2 cellular contexts compared by ENCODE assay signal in genomic region chr7:93830141-93830925, GRCh38.
TF ChIP-seq lines count a peak whose summit lies in the region.

No MANE protein-coding gene starts in this region.

TF ChIP-seq in HEK293, 187 proteins besides CTCF, POLR2A, EP300 and RAD21 (continued from another document):
- TF ChIP-seq PRDM2 (tag by site-specific recombination; IDR thresholded peaks at IDR 0.05; ENCODE audit: borderline replicate concordance) (no peak), ZNF140 (tag by site-specific recombination; IDR thresholded peaks at IDR 0.05) (no peak), ZNF37A (tag by site-specific recombination; IDR thresholded peaks at IDR 0.05) (no peak), ZSCAN30 (tag by site-specific recombination; IDR thresholded peaks at IDR 0.05) (no peak), ZNF677 (tag by site-specific recombination; IDR thresholded peaks at IDR 0.05) (no peak), PRDM4 (tag by site-specific recombination; IDR thresholded peaks at IDR 0.05) (no peak), ZNF398 (tag by site-specific recombination; IDR thresholded peaks at IDR 0.05) (no peak), ZNF830 (tag by site-specific recombination; IDR thresholded peaks at IDR 0.05; ENCODE audit: low read depth) (no peak), ZNF596 (tag by site-specific recombination; IDR thresholded peaks at IDR 0.05) (0 out of 2 replicates have a peak, but pooled peaks have one; percentile 60)

TF ChIP-seq in SK-N-SH treated with all-trans-retinoic acid at 6 μM for 48 hours, 23 proteins besides CTCF, POLR2A, EP300 and RAD21 (continued from another document):
- no peak for TF ChIP-seq TSHZ2 (CRISPR knock-in tag; IDR thresholded peaks at IDR 0.05)
- TF ChIP-seq ZFP30 (CRISPR knock-in tag; IDR thresholded peaks at IDR 0.05): no peak
- no peak for TF ChIP-seq RARB (CRISPR knock-in tag; IDR thresholded peaks at IDR 0.05)
